Comparison of ENCODE assay signal across 10 cellular contexts in genomic region chr7:23491502-23491901, GRCh38. TPM values are rescaled to one million over a fixed set of nuclear protein-coding genes. Genes with fewer than 3 reads are reported as not detected.
DNase-seq lines count a peak whose midpoint lies in the region; ATAC-seq, FAIRE-seq and TF ChIP-seq lines count a peak whose summit lies in the region.
"Had no signal": no experiment of that assay in that cellular context is flagged by ENCODE, and none has a peak within 500 bp of the region (broad histone marks: within the 10 kb centered on the region; RNA-seq: fewer than 3 reads in every experiment).

No MANE protein-coding gene starts in this region.

- H3K27me3 ChIP-seq in OCI-LY3 (ENCODE audit: low read depth, low read length) (no peaks in the 10 kb centered on the region), GM12878 (replicated peaks in 1 of 2; ENCODE audit: control insufficient read depth in 2 of 2, insufficient read depth in 2 of 2, low read length in 1 of 2) (no peaks in the 10 kb centered on the region)
- H3K27me3 ChIP-seq: brain microvascular endothelial cell had no signal

- no peak overlapping the region for H2AFZ ChIP-seq in OCI-LY3 (ENCODE audit: low read depth, low read length)
- no peak overlapping the region for H2AFZ ChIP-seq in GM12878 (ENCODE audit: control insufficient read depth, low read depth, low read length)

- H3K9me3 ChIP-seq in OCI-LY3 (ENCODE audit: insufficient read depth, low read length), result no peaks in the 10 kb centered on the region
- H3K9me3 ChIP-seq in GM12878 (replicated peaks; ENCODE audit: control insufficient read depth, insufficient read depth, low read length), result no peaks in the 10 kb centered on the region

- no peaks in the 10 kb centered on the region for H3K27me3 Mint-ChIP-seq in activated naive CD4-positive, alpha-beta T cell treated with anti-CD3 and anti-CD28 coated beads for 36 hours (ENCODE audit: low read depth)

- peak overlapping the region; percentile 93 for H3K4me3 ChIP-seq in OCI-LY3 (ENCODE audit: low read length)
- H3K4me3 ChIP-seq in GM12878, result peak overlapping the region; percentile 51

- ATAC-seq in GM12878 (no peak), GM21447 (IDR thresholded peaks at IDR 0.05; ENCODE audit: unreplicated experiment) (no peak)

- no peak overlapping the region for H3K27ac ChIP-seq in OCI-LY3 (ENCODE audit: low read length)
- H3K27ac ChIP-seq in GM12878 (ENCODE audit: control insufficient read depth, insufficient read depth), result no peak overlapping the region

- H3K4me3 Mint-ChIP-seq in activated naive CD4-positive, alpha-beta T cell treated with anti-CD3 and anti-CD28 coated beads for 36 hours, result peak overlapping the region; percentile 81
- H3K4me3 Mint-ChIP-seq: nephron had no signal

- TF ChIP-seq POLR2A in GM12878 (IDR thresholded peaks at IDR 0.05; ENCODE audit: low read depth, low read length), result no peak

- WGBS in GM12878 (ENCODE audit: insufficient coverage, insufficient replicate concordance, low lambda C conversion rate, missing lambda C conversion rate), result 88% methylated on average over 2 of the region's 3 CpGs

- POLR2A ChIA-PET in GM12878 (lab: Charles Lee), result interaction anchor here (1.0 kb wide), 1 partner anchor 13 kb away, joined by 3 read pairs; no protein-coding TSS in a partner anchor

- SMC1A ChIA-PET in GM12878 (lab: Charles Lee; ENCODE audit: uncharacterized antibody, unreplicated experiment), result interaction anchor here (0.6 to 1.5 kb wide), 6 partner anchors 11 to 155 kb away, joined by 3 to 5 read pairs (median 4); no protein-coding TSS in a partner anchor

- H3K79me2 ChIP-seq in OCI-LY3 (ENCODE audit: low read length), result peaks cover 7% of the 10 kb centered on the region
- H3K79me2 ChIP-seq in GM12878 (ENCODE audit: control insufficient read depth, insufficient read depth, low read length), result peaks cover 1% of the 10 kb centered on the region

- H3K9ac ChIP-seq in OCI-LY3 (ENCODE audit: low read length) (no peak overlapping the region), GM12878 (ENCODE audit: control insufficient read depth, insufficient read depth, low read length) (peak overlapping the region; percentile 73)

- H3K4me1 Mint-ChIP-seq in activated naive CD4-positive, alpha-beta T cell treated with anti-CD3 and anti-CD28 coated beads for 36 hours (ENCODE audit: low read depth), result peaks cover 2% of the 10 kb centered on the region
- H3K4me1 Mint-ChIP-seq: nephron had no signal

- H3K36me3 Mint-ChIP-seq in activated naive CD4-positive, alpha-beta T cell treated with anti-CD3 and anti-CD28 coated beads for 36 hours (ENCODE audit: low read depth), result no peaks in the 10 kb centered on the region

- RAD21 ChIA-PET in GM12878 (lab: Charles Lee; ENCODE audit: unreplicated experiment), result interaction anchor here (0.6 to 1.5 kb wide), 3 partner anchors 49 to 490 kb away, joined by 3 to 5 read pairs (median 3); no protein-coding TSS in a partner anchor

- H3K4me2 ChIP-seq in OCI-LY3 (ENCODE audit: low read length) (peak overlapping the region; percentile 74), GM12878 (ENCODE audit: control insufficient read depth, insufficient read depth) (no peak overlapping the region)

- in situ Hi-C loops in GM12878 (cut with MboI) (no loop called here), GM13976 (cut with MboI; ENCODE audit: low sequenced_read_pairs, unreplicated experiment) (no loop called here)

- peaks cover 5% of the 10 kb centered on the region; the same call in 1 of the 2 replicates for H3K4me1 ChIP-seq in OCI-LY3 (ENCODE audit: low read length)
- no peaks in the 10 kb centered on the region for H3K4me1 ChIP-seq in GM12878 (ENCODE audit: control insufficient read depth, insufficient read depth, low read length)

- no peaks in the 10 kb centered on the region for H3K9me3 Mint-ChIP-seq in activated naive CD4-positive, alpha-beta T cell treated with anti-CD3 and anti-CD28 coated beads for 36 hours
- H3K9me3 Mint-ChIP-seq: nephron had no signal

- FAIRE-seq in GM12878 (lab: Jason Lieb, UNC), result no peak

- H3K36me3 ChIP-seq in OCI-LY3 (replicated peaks; ENCODE audit: low read depth, low read length) (no peaks in the 10 kb centered on the region), GM12878 (ENCODE audit: control insufficient read depth in 2 of 2, insufficient read depth in 2 of 2, low read length in 1 of 2) (no peaks in the 10 kb centered on the region)
- H3K36me3 ChIP-seq: brain microvascular endothelial cell had no signal

- CTCF ChIA-PET in activated naive CD4-positive, alpha-beta T cell treated with anti-CD3 and anti-CD28 coated beads for 36 hours (lab: Charles Lee), result interaction anchor here (1.1 to 2.1 kb wide), 2 partner anchors 29 to 219 kb away, joined by 3 to 12 read pairs; no protein-coding TSS in a partner anchor
- CTCF ChIA-PET in GM12878 (lab: Yijun Ruan, JAX), result interaction anchor here (2.1 to 2.2 kb wide), 2 partner anchors 32 to 62 kb away, joined by 5 to 8 read pairs; no protein-coding TSS in a partner anchor

- H4K20me1 ChIP-seq in OCI-LY3 (ENCODE audit: insufficient read depth, low read length) (no peaks in the 10 kb centered on the region), GM12878 (ENCODE audit: control insufficient read depth, insufficient read depth) (no peaks in the 10 kb centered on the region)

- intact Hi-C loops in activated naive CD4-positive, alpha-beta T cell treated with anti-CD3 and anti-CD28 coated beads for 36 hours (cut with micrococcal nuclease), result no loop called here
- intact Hi-C loops in GM12878 (cut with micrococcal nuclease; ENCODE audit: unreplicated experiment), result no loop called here

- no peak for TF ChIP-seq CTCF in OCI-LY3 (IDR thresholded peaks at IDR 0.05; ENCODE audit: low read depth, low read length)
- no peak for TF ChIP-seq CTCF in GM12878 (IDR thresholded peaks at IDR 0.05 in 2 of 3, conservative IDR thresholded peaks at IDR 0.05 in 1 of 3; ENCODE audit: control insufficient read depth in 2 of 3, extremely low read depth in 1 of 3, insufficient read depth in 1 of 3, low read depth in 3 of 3, low read length in 3 of 3)
- no peak for TF ChIP-seq CTCF in GM13976 (IDR thresholded peaks at IDR 0.05; ENCODE audit: borderline replicate concordance, control extremely low read depth, extremely low read depth, insufficient read depth, missing control alignments)

- no peak for DNase-seq in activated naive CD4-positive, alpha-beta T cell treated with anti-CD3 and anti-CD28 coated beads for 36 hours
- no peak for DNase-seq in activated naive CD4-positive, alpha-beta T cell treated with Interleukin-2 at 50 U/mL for 16 hours
- DNase-seq in GM12878 (ENCODE audit: low read depth, low spot score) (no peak), putamen (ENCODE audit: low spot score) (peak; percentile 30), NCI-H1417 (lab: John Stamatoyannopoulos, UW) (no peak), GM13976 (ENCODE audit: low spot score) (no peak)
- DNase-seq: brain microvascular endothelial cell had no signal

- H3K27ac Mint-ChIP-seq in activated naive CD4-positive, alpha-beta T cell treated with anti-CD3 and anti-CD28 coated beads for 36 hours, result no peak overlapping the region

- no peak for TF ChIP-seq EP300 in GM12878 (IDR thresholded peaks at IDR 0.05; ENCODE audit: borderline replicate concordance in 1 of 2, control insufficient read depth in 1 of 2, low read depth in 2 of 2, low read length in 2 of 2)

- no TSS peak for BruUV-seq in GM12878 (replicated peaks; lab: Mats Ljungman, UMichigan)

- no peak for TF ChIP-seq RAD21 in GM12878 (IDR thresholded peaks at IDR 0.05; ENCODE audit: insufficient read depth, low read depth, low read length)

TF ChIP-seq in GM12878, 131 proteins besides CTCF, POLR2A, EP300 and RAD21 (continues in another document):
- TF ChIP-seq HDGF (IDR thresholded peaks at IDR 0.05), result no peak

RNA-seq across cellular contexts. Expression of gene IGF2BP3, which starts 21.2 kb away (rescaled TPM):
- under 1 TPM; 0.29 to 0.54 TPM for total RNA-seq in activated naive CD4-positive, alpha-beta T cell treated with anti-CD3 and anti-CD28 coated beads for 36 hours
- 193 and 204 TPM in 2 replicates for total RNA-seq in GM12878 (2013; cell fraction: nucleolus; rRNA removed)
- total RNA-seq in GM12878 (2014; rRNA removed) (30.8 and 38.9 TPM in 2 replicates), GM12878 (2014; rRNA removed; fragmentation: Illumina TruSeq; extraction: Trizol) (56.8 and 62.3 TPM in 2 replicates), GM12878 (2021) (48.5 and 49.7 TPM in 2 replicates)
- polyA plus RNA-seq in GM12878 (2011; ENCODE audit: low read depth), result 12.8 TPM
- polyA plus RNA-seq in GM12878 (2011; rRNA removed) (43.3 and 63.1 TPM in 2 replicates), GM12878 (2014; fragmentation: Illumina TruSeq; extraction: Trizol) (61.2 and 76.6 TPM in 2 replicates), GM12878 (2014; fragmentation: Nextera tagmentation; extraction: Ambion mirVana) (1 to 10 TPM; 4.6 to 4.7 TPM), GM12878 (2014; rRNA removed) (41.4 and 43.1 TPM in 2 replicates), GM12878 (2016; fragmentation: Nextera tagmentation; extraction: Ambion mirVana) (10 to 100 TPM; 15.0 to 16.0 TPM)
- polyA plus RNA-seq in GM12878 (2011; cell fraction: cytosol; rRNA removed), result 31.7 and 32.1 TPM in 2 replicates
- polyA plus RNA-seq in GM12878 (2011; cell fraction: nucleus; rRNA removed), result 35.0 and 45.2 TPM in 2 replicates
- polyA plus RNA-seq in GM12878 (2012), result 23.1 and 32.9 TPM in 2 replicates
- polyA minus RNA-seq in GM12878 (2011; rRNA and poly(A)+ RNA removed), result 42.1 and 55.8 TPM in 2 replicates
- 22.2 and 26.1 TPM in 2 replicates for polyA minus RNA-seq in GM12878 (2011; cell fraction: cytosol; rRNA and poly(A)+ RNA removed)
- polyA minus RNA-seq in GM12878 (2011; cell fraction: nucleus; rRNA and poly(A)+ RNA removed), result 25.8 and 44.7 TPM in 2 replicates

RNA-seq across cellular contexts. Expression of gene TRA2A, which starts 40.3 kb away (rescaled TPM):
- 10 to 100 TPM; 77.8 to 79.0 TPM for total RNA-seq in activated naive CD4-positive, alpha-beta T cell treated with anti-CD3 and anti-CD28 coated beads for 36 hours
- total RNA-seq in GM12878 (2013; cell fraction: nucleolus; rRNA removed), result 83.2 and 85.5 TPM in 2 replicates
- total RNA-seq in GM12878 (2014; rRNA removed), result 25.0 TPM in 2 replicates
- 71.2 and 78.0 TPM in 2 replicates for total RNA-seq in GM12878 (2014; rRNA removed; fragmentation: Illumina TruSeq; extraction: Trizol)
- 85.4 and 86.6 TPM in 2 replicates for total RNA-seq in GM12878 (2021)
- 52.8 TPM for polyA plus RNA-seq in GM12878 (2011; ENCODE audit: low read depth)
- polyA plus RNA-seq in GM12878 (2011; rRNA removed), result 97.1 and 111 TPM in 2 replicates
- 53.7 and 61.9 TPM in 2 replicates for polyA plus RNA-seq in GM12878 (2011; cell fraction: cytosol; rRNA removed)
- polyA plus RNA-seq in GM12878 (2011; cell fraction: nucleus; rRNA removed), result 68.4 and 86.0 TPM in 2 replicates
- 78.6 and 85.7 TPM in 2 replicates for polyA plus RNA-seq in GM12878 (2012)
- polyA plus RNA-seq in GM12878 (2014; fragmentation: Illumina TruSeq; extraction: Trizol), result 224 and 533 TPM in 2 replicates
- polyA plus RNA-seq in GM12878 (2014; fragmentation: Nextera tagmentation; extraction: Ambion mirVana), result 10 to 100 TPM; 69.2 to 83.1 TPM
- polyA plus RNA-seq in GM12878 (2014; rRNA removed), result 99.5 and 103 TPM in 2 replicates
- 100 to 1,000 TPM; 135 TPM for polyA plus RNA-seq in GM12878 (2016; fragmentation: Nextera tagmentation; extraction: Ambion mirVana)
- polyA minus RNA-seq in GM12878 (2011; rRNA and poly(A)+ RNA removed), result 61.7 and 77.2 TPM in 2 replicates
- 31.9 and 40.4 TPM in 2 replicates for polyA minus RNA-seq in GM12878 (2011; cell fraction: cytosol; rRNA and poly(A)+ RNA removed)
- 39.3 and 70.9 TPM in 2 replicates for polyA minus RNA-seq in GM12878 (2011; cell fraction: nucleus; rRNA and poly(A)+ RNA removed)

Comparison
In these comparisons a context has a peak if more than half of its experiments do, and no peak if none do; other contexts are left out.
1. RNA of gene IGF2BP3, which starts 21.2 kb away (total RNA-seq): 30.8 to 204 TPM in GM12878; 0.29 to 0.54 TPM in activated naive CD4-positive, alpha-beta T cell treated with anti-CD3 and anti-CD28 coated beads for 36 hours; every median in the first group is over 10 times any median in the second.